ENCODE assay signal across 1 cellular context in genomic region chr9:109974143-109974917, GRCh38.
TF ChIP-seq lines count a peak whose summit lies in the region.

No MANE protein-coding gene starts in this region.

TF ChIP-seq in GM12878, 131 proteins besides CTCF, POLR2A, EP300 and RAD21 (continued from another document and continues in another):
- TF ChIP-seq ZNF592 (IDR thresholded peaks at IDR 0.05) (peak; percentile 59; the same call in 1 of the 2 replicates), SIN3A (IDR thresholded peaks at IDR 0.05; ENCODE audit: low read depth, low read length) (peak; percentile 78; the same call in 1 of the 2 replicates), NR2F1 (conservative IDR thresholded peaks at IDR 0.05) (peak; percentile 94), YY1 (IDR thresholded peaks at IDR 0.05; ENCODE audit: low read depth, low read length) (peak; percentile 55; the same call in 1 of the 2 replicates), RFX5 (IDR thresholded peaks at IDR 0.05; ENCODE audit: low read depth, low read length) (peak; percentile 30; the same call in 1 of the 2 replicates), ZSCAN29 (IDR thresholded peaks at IDR 0.05) (no peak), FOXK2 (IDR thresholded peaks at IDR 0.05) (no peak), SMARCA5 (IDR thresholded peaks at IDR 0.05) (0 out of 2 replicates have a peak, but pooled peaks have one; percentile 31), MEF2B (IDR thresholded peaks at IDR 0.05; ENCODE audit: partially characterized antibody, poor library complexity, severe bottlenecking) (peak; percentile 94), E2F8 (IDR thresholded peaks at IDR 0.05; ENCODE audit: low read depth, partially characterized antibody) (no peak), KDM1A (IDR thresholded peaks at IDR 0.05; ENCODE audit: borderline replicate concordance) (no peak), GATAD2B (conservative IDR thresholded peaks at IDR 0.05; ENCODE audit: low read depth) (peak; percentile 79), KLF5 (IDR thresholded peaks at IDR 0.05; ENCODE audit: partially characterized antibody) (peak; percentile 92), NR2C1 (IDR thresholded peaks at IDR 0.05) (peak; percentile 16; the same call in 1 of the 2 replicates), ZNF687 (IDR thresholded peaks at IDR 0.05) (peak; percentile 95), ZNF217 (IDR thresholded peaks at IDR 0.05) (peak; percentile 89; the same call in 1 of the 2 replicates), RCOR1 (conservative IDR thresholded peaks at IDR 0.05; ENCODE audit: low read depth, low read length) (peak; percentile 97; the same call in 1 of the 2 replicates), SMAD1 (IDR thresholded peaks at IDR 0.05; ENCODE audit: low read depth, partially characterized antibody) (peak; percentile 84), ETV6 (conservative IDR thresholded peaks at IDR 0.05 in 1 of 2, IDR thresholded peaks at IDR 0.05 in 1 of 2; ENCODE audit: borderline replicate concordance in 1 of 2, low read depth in 1 of 2) (peak in 1 of 2 experiments; percentile 98; a peak in 2 of 4 replicates), NKRF (conservative IDR thresholded peaks at IDR 0.05) (0 out of 2 replicates have a peak, but pooled peaks have one; percentile 58), NBN (IDR thresholded peaks at IDR 0.05) (peak; percentile 98), ASH2L (IDR thresholded peaks at IDR 0.05; ENCODE audit: borderline replicate concordance, low read depth) (no peak), TAF1 (IDR thresholded peaks at IDR 0.05; ENCODE audit: borderline replicate concordance, low read depth, low read length) (0 out of 2 replicates have a peak, but pooled peaks have one; percentile 2), TBL1XR1 (IDR thresholded peaks at IDR 0.05; ENCODE audit: low read depth, low read length) (peak; percentile 100), REST (IDR thresholded peaks at IDR 0.05; ENCODE audit: low read depth, low read length) (0 out of 2 replicates have a peak, but pooled peaks have one; percentile 27), BMI1 (IDR thresholded peaks at IDR 0.05; ENCODE audit: borderline replicate concordance) (peak; percentile 89), MEF2A (IDR thresholded peaks at IDR 0.05; ENCODE audit: insufficient read depth, low read depth, low read length) (peak; percentile 97), ZNF24 (IDR thresholded peaks at IDR 0.05) (peak; percentile 83), ZBED1 (IDR thresholded peaks at IDR 0.05; ENCODE audit: borderline replicate concordance) (peak; percentile 99), NRF1 (conservative IDR thresholded peaks at IDR 0.05; ENCODE audit: low read depth, low read length) (no peak), IKZF2 (IDR thresholded peaks at IDR 0.05) (peak; percentile 99), SMAD5 (IDR thresholded peaks at IDR 0.05; ENCODE audit: low read depth) (no peak), SMC3 (IDR thresholded peaks at IDR 0.05; ENCODE audit: borderline replicate concordance, low read length) (no peak; the same call in 1 of the 2 replicates), ZNF622 (IDR thresholded peaks at IDR 0.05) (no peak), BACH1 (IDR thresholded peaks at IDR 0.05; ENCODE audit: borderline replicate concordance) (peak; percentile 94; the same call in 1 of the 2 replicates), STAT1 (conservative IDR thresholded peaks at IDR 0.05) (no peak), WRNIP1 (IDR thresholded peaks at IDR 0.05; ENCODE audit: borderline replicate concordance, low read depth, low read length) (peak; percentile 87; the same call in 1 of the 2 replicates), SP1 (IDR thresholded peaks at IDR 0.05; ENCODE audit: low read depth, low read length) (peak; percentile 89), MYC (IDR thresholded peaks at IDR 0.05; ENCODE audit: insufficient read depth, insufficient read length, insufficient replicate concordance, low read length, severe bottlenecking) (no peak), RELB (IDR thresholded peaks at IDR 0.05; ENCODE audit: low read depth) (peak; percentile 98), POLR2AphosphoS5 (IDR thresholded peaks at IDR 0.05; ENCODE audit: low read length) (no peak; the same call in 1 of the 2 replicates), RAD51 (IDR thresholded peaks at IDR 0.05) (peak; percentile 54), ZNF384 (IDR thresholded peaks at IDR 0.05; ENCODE audit: borderline replicate concordance, low read depth, low read length) (peak; percentile 97), STAT3 (IDR thresholded peaks at IDR 0.05; ENCODE audit: low read depth, low read length) (peak; percentile 95), EZH2 (IDR thresholded peaks at IDR 0.05; ENCODE audit: borderline replicate concordance, control insufficient read depth, low read depth, low read length) (no peak), IKZF1 (conservative IDR thresholded peaks at IDR 0.05) (peak; percentile 97)
